Comparison of ENCODE assay signal across 24 cellular contexts in genomic region chr15:65945616-65946015, GRCh38.
A peak's percentile ranks its signal among the peaks of the same experiment; 100 is the strongest.
DNase-seq lines count a peak whose midpoint lies in the region; ATAC-seq and TF ChIP-seq lines count a peak whose summit lies in the region.
"Had no signal": no experiment of that assay in that cellular context is flagged by ENCODE, and none has a peak within 500 bp of the region (broad histone marks: within the 10 kb centered on the region; RNA-seq: fewer than 3 reads in every experiment).

No MANE protein-coding gene starts in this region.

- no peak for ATAC-seq in left ventricle myocardium superior
- no peak for ATAC-seq in GM19395 (IDR thresholded peaks at IDR 0.05; ENCODE audit: unreplicated experiment)
- ATAC-seq: activated CD8-positive, alpha-beta memory T cell treated with anti-CD3 and anti-CD28 coated beads, Interleukin-2, amount 10 ng/mL, durations not matched to agents 7 days and 5 days; stimulated activated naive CD8-positive, alpha-beta T cell treated with anti-CD3 and anti-CD28 coated beads, Interleukin-15, Interleukin-2, amounts not matched to agents 100 U/mL and 50 U/mL, for 24 hours had no signal

- H2AFZ ChIP-seq in mesenchymal stem cell (ENCODE audit: low read depth, low read length), result no peak overlapping the region

- H4K91ac ChIP-seq in mesenchymal stem cell (ENCODE audit: low read length), result peak overlapping the region; percentile 52

- no peaks in the 10 kb centered on the region for H3K36me3 ChIP-seq in WERI-Rb-1
- H3K36me3 ChIP-seq in mesenchymal stem cell (ENCODE audit: control insufficient read depth in 1 of 2, insufficient read depth in 2 of 2, low read depth in 1 of 2, low read length in 2 of 2), result no peaks in the 10 kb centered on the region
- H3K36me3 ChIP-seq: left ventricle myocardium inferior, prostate gland, thyroid gland had no signal

- H3K9ac ChIP-seq in mesenchymal stem cell (ENCODE audit: low read length), result no peak overlapping the region

- in situ Hi-C loops in KBM-7 (cut with MboI; ENCODE audit: low pct_unique_long_range_greater_than_20kb, low sequenced_read_pairs), result no loop called here

- no peak overlapping the region for H2BK5ac ChIP-seq in mesenchymal stem cell (ENCODE audit: low read depth, low read length, poor library complexity, severe bottlenecking)

- no peak overlapping the region for H2AK5ac ChIP-seq in mesenchymal stem cell (ENCODE audit: low read length, severe bottlenecking)

- H3K27ac ChIP-seq in WERI-Rb-1, result no peak overlapping the region
- H3K27ac ChIP-seq in mesenchymal stem cell (ENCODE audit: low read length, poor library complexity, severe bottlenecking), result no peak overlapping the region
- H3K27ac ChIP-seq: left ventricle myocardium inferior, prostate gland, thyroid gland had no signal

- intact Hi-C loops in left ventricle myocardium superior (cut with micrococcal nuclease), result no loop called here

- no peaks in the 10 kb centered on the region for H3K4me1 ChIP-seq in mesenchymal stem cell (ENCODE audit: control insufficient read depth, insufficient read depth, low read depth, low read length)
- H3K4me1 ChIP-seq: prostate gland, thyroid gland had no signal

- DNase-seq in KBM-7, result peak; percentile 15
- DNase-seq in WERI-Rb-1, result peak; percentile 24
- no peak for DNase-seq in mesenchymal stem cell
- DNase-seq in GM19238 (ENCODE audit: insufficient read length, low spot score), result no peak
- DNase-seq in left ventricle myocardium superior, result no peak
- DNase-seq: activated CD8-positive, alpha-beta memory T cell treated with anti-CD3 and anti-CD28 coated beads, Interleukin-2, amount 10 ng/mL, durations not matched to agents 7 days and 5 days; activated naive CD8-positive, alpha-beta T cell treated with anti-CD3 and anti-CD28 coated beads for 36 hours; AML-193; CD8-positive, alpha-beta memory T cell; DMS53; effector CD8-positive, alpha-beta T cell; glutamatergic neuron; left ventricle myocardium inferior; MM.1S; NCI-H187; NCI-H226; NK-92 treated with Interleukin-12 subunit alpha and Interleukin-12 subunit beta, amount 100 ng/mL, for 24 hours; small intestine; stimulated activated CD4-positive, alpha-beta T cell treated with anti-CD3 and anti-CD28 coated beads, Interleukin-2, amount 100 ng/mL, for 48 hours; stimulated activated naive CD8-positive, alpha-beta T cell treated with anti-CD3 and anti-CD28 coated beads, Interleukin-15, Interleukin-2, amounts not matched to agents 100 U/mL and 50 U/mL, for 24 hours; thyroid gland had no signal

- H3K4me3 ChIP-seq in WERI-Rb-1 (ENCODE audit: low read depth, low read length), result no peak overlapping the region
- H3K4me3 ChIP-seq in mesenchymal stem cell (ENCODE audit: insufficient read depth in 1 of 2, low read depth in 1 of 2, low read length in 2 of 2), result no peak overlapping the region
- H3K4me3 ChIP-seq: left ventricle myocardium inferior, prostate gland, thyroid gland had no signal

- 83% methylated on average over 6 of the region's 6 CpGs for WGBS in mesenchymal stem cell

- H2BK15ac ChIP-seq in mesenchymal stem cell (ENCODE audit: low read depth, poor library complexity, severe bottlenecking), result no peak overlapping the region

- H3K23ac ChIP-seq in mesenchymal stem cell (ENCODE audit: low read length in 2 of 2), result no peak overlapping the region

- H3K9me3 ChIP-seq in WERI-Rb-1 (ENCODE audit: severe bottlenecking) (no peaks in the 10 kb centered on the region), mesenchymal stem cell (ENCODE audit: control insufficient read depth, low read length) (no peaks in the 10 kb centered on the region)
- H3K9me3 ChIP-seq: left ventricle myocardium inferior, prostate gland, thyroid gland had no signal

- H3K4me2 ChIP-seq in mesenchymal stem cell (ENCODE audit: low read length, poor library complexity, severe bottlenecking), result no peak overlapping the region

- H2BK12ac ChIP-seq in mesenchymal stem cell (ENCODE audit: low read length in 2 of 2), result no peak overlapping the region

- no peak overlapping the region for H3K14ac ChIP-seq in mesenchymal stem cell (ENCODE audit: low read length in 2 of 2)

- no peak overlapping the region for H2BK120ac ChIP-seq in mesenchymal stem cell (ENCODE audit: low read depth, low read length)

- no peak overlapping the region for H4K8ac ChIP-seq in mesenchymal stem cell (ENCODE audit: low read length)

- no peak overlapping the region for H3K4ac ChIP-seq in mesenchymal stem cell (ENCODE audit: low read depth in 1 of 2, low read length in 2 of 2)

- TF ChIP-seq CTCF in GM12873 (IDR thresholded peaks at IDR 0.05; ENCODE audit: insufficient read depth, low read depth, low read length, missing control alignments) (peak; percentile 15), WERI-Rb-1 (IDR thresholded peaks at IDR 0.05; ENCODE audit: low read depth, low read length) (peak; percentile 23)

- no peaks in the 10 kb centered on the region for H3K79me1 ChIP-seq in mesenchymal stem cell (replicated peaks; ENCODE audit: low read length, poor library complexity, severe bottlenecking)

- H3K18ac ChIP-seq in mesenchymal stem cell (ENCODE audit: low read depth in 1 of 2, low read length in 2 of 2), result no peak overlapping the region

- H3K27me3 ChIP-seq in WERI-Rb-1 (ENCODE audit: insufficient read depth, low read depth, severe bottlenecking) (no peaks in the 10 kb centered on the region), mesenchymal stem cell (ENCODE audit: control insufficient read depth in 1 of 2, insufficient read depth in 1 of 2, low read length in 2 of 2) (peaks cover 22 to 60% of the 10 kb centered on the region in 2 experiments)
- H3K27me3 ChIP-seq: thyroid gland had no signal

Comparison
In these comparisons a context has a peak if more than half of its experiments do, and no peak if none do; other contexts are left out.
1. DNase-seq: peak in KBM-7 (single experiment) and WERI-Rb-1 (single experiment); none in mesenchymal stem cell (single experiment), GM19238 (single experiment) and left ventricle myocardium superior (single experiment).